18 cellular contexts compared by ENCODE assay signal in the genomic region with DNA sequence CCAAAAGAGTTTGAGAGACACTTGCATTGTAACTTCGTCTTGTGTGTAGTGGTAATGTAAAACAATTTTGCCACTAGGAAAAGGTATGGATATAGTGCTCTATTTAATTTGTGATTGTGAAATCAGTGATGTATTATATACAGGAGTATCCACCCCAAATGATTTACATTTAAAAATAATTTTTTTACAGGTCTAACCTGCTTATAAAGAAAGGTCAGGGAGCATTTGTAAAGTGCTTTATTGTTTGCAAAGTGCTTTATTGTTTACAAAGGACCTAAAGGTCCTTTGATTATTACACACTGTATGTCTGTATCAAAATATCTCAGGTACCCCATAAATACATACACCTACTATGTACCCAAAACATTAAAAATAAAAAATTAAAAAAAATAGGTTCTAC.
DNase-seq lines count a peak whose midpoint lies in the region; ATAC-seq and TF ChIP-seq lines count a peak whose summit lies in the region.
"Had no signal": no experiment of that assay in that cellular context is flagged by ENCODE, and none has a peak within 500 bp of the region (broad histone marks: within the 10 kb centered on the region; RNA-seq: fewer than 3 reads in every experiment).

No MANE protein-coding gene starts in this region.

- no peak overlapping the region for H2AK9ac ChIP-seq in IMR-90 (replicated peaks; ENCODE audit: low read depth, low read length, poor library complexity)

- no peak for TF ChIP-seq RAD21 in IMR-90 (IDR thresholded peaks at IDR 0.05; ENCODE audit: low read length)

- no peak overlapping the region for H2AFZ ChIP-seq in IMR-90 (replicated peaks; ENCODE audit: low read length, poor library complexity)

- intact Hi-C loops in IMR-90 (cut with micrococcal nuclease): no loop called here

- in situ Hi-C loops in IMR-90 (cut with MboI; ENCODE audit: low sequenced_read_pairs): no loop called here

- H3K27ac ChIP-seq in IMR-90 (ENCODE audit: insufficient read depth, low read length) (no peak overlapping the region), VCaP (peak overlapping the region; percentile 3; the same call in 1 of the 2 replicates)
- H3K27ac ChIP-seq: 22Rv1; A549; BLaER1 treated with 17β-estradiol and CSF1 and Interleukin-3, amounts not matched to agents 10 nM and 100 nM had no signal

- H3K4me2 ChIP-seq in IMR-90 (ENCODE audit: low read depth, low read length): no peak overlapping the region
- H3K4me2 ChIP-seq: A549; BLaER1 treated with 17β-estradiol and CSF1 and Interleukin-3, amounts not matched to agents 10 nM and 100 nM had no signal

- TF ChIP-seq POLR2A in IMR-90 (IDR thresholded peaks at IDR 0.05; ENCODE audit: low read depth, low read length): no peak

- no peak overlapping the region for H3K14ac ChIP-seq in IMR-90 (replicated peaks; ENCODE audit: low read depth, low read length)

- dilution Hi-C loops in IMR-90 (cut with HindIII; ENCODE audit: low sequenced_read_pairs, unreplicated experiment): no loop called here

- H4K8ac ChIP-seq in IMR-90 (ENCODE audit: low read depth in 2 of 2, low read length in 2 of 2): no peak overlapping the region

- DNase-seq in DMS53 (lab: John Stamatoyannopoulos, UW) (peak; percentile 12), DMS53 treated with DMSO at 0.1 percent for 48 hours (lab: John Stamatoyannopoulos, UW; ENCODE audit: unreplicated experiment) (no peak), IMR-90 (no peak), cerebellar cortex (ENCODE audit: low spot score) (peak; percentile 22), NCI-H446 (lab: John Stamatoyannopoulos, UW) (no peak), SKM-1 treated with dmso at 0.1 percent for 144 hours (lab: John Stamatoyannopoulos, UW; ENCODE audit: unreplicated experiment) (no peak)
- no peak for DNase-seq in stimulated activated CD4-positive, alpha-beta T cell treated with anti-CD3 and anti-CD28 coated beads, Interleukin-12 subunit alpha, Interleukin-12 subunit beta, amount 100 ng/mL, for 4 hours
- DNase-seq: AML-193; Caco-2; Calu3; CD4-positive, alpha-beta T cell; CD8-positive, alpha-beta T cell; DMS79 treated with DMSO at 0.1 percent for 48 hours; GF-D8 had no signal

- POLR2A ChIA-PET in IMR-90 (lab: Charles Lee; ENCODE audit: unreplicated experiment): no interaction called here

- H3K4me1 ChIP-seq in IMR-90 (ENCODE audit: control insufficient read depth, insufficient read depth, low read length): no peaks in the 10 kb centered on the region

- no peak overlapping the region for H3K23ac ChIP-seq in IMR-90 (ENCODE audit: low read depth, low read length)

- no peak overlapping the region for H2AK5ac ChIP-seq in IMR-90 (ENCODE audit: low read depth, low read length)

- no peak overlapping the region for H4K91ac ChIP-seq in IMR-90 (ENCODE audit: insufficient read depth, low read depth, low read length)

- no CpG with 5 or more reads among the region's 1 CpG for WGBS in IMR-90 (ENCODE audit: extremely low coverage in 2 of 2, insufficient read length in 1 of 2), 2 experiments

- no peak overlapping the region for H2BK5ac ChIP-seq in IMR-90 (ENCODE audit: low read depth, low read length, poor library complexity, severe bottlenecking)

- H3K79me1 ChIP-seq in IMR-90 (ENCODE audit: low read depth in 1 of 2, low read length in 2 of 2): no peaks in the 10 kb centered on the region

- H2BK20ac ChIP-seq in IMR-90 (ENCODE audit: low read depth, low read length): no peak overlapping the region

- no TSS peak for BruUV-seq in IMR-90 (replicated peaks; lab: Mats Ljungman, UMichigan)

- no peak overlapping the region for H3K18ac ChIP-seq in IMR-90 (ENCODE audit: low read depth, low read length)

- no peak overlapping the region for H4K5ac ChIP-seq in IMR-90 (ENCODE audit: low read depth, low read length)

- H2BK120ac ChIP-seq in IMR-90 (ENCODE audit: low read depth, low read length): no peak overlapping the region

- no peak overlapping the region for H3K4ac ChIP-seq in IMR-90 (ENCODE audit: low read depth, low read length)

- no peak overlapping the region for H3K4me3 ChIP-seq in IMR-90 (ENCODE audit: insufficient read depth, low read depth, low read length)
- H3K4me3 ChIP-seq: A549; BLaER1 treated with 17β-estradiol and CSF1 and Interleukin-3, amounts not matched to agents 10 nM and 100 nM had no signal

- no peaks in the 10 kb centered on the region for H3K9me1 ChIP-seq in IMR-90 (ENCODE audit: insufficient read depth, low read length)

- CTCF ChIA-PET in IMR-90 (lab: Yijun Ruan, JAX): interaction anchor here (0.6 kb wide), 1 partner anchor 12 kb away, joined by 3 read pairs; no protein-coding TSS in a partner anchor

- no peaks in the 10 kb centered on the region for H3K27me3 ChIP-seq in IMR-90 (ENCODE audit: control insufficient read depth, insufficient read depth, low read length)
- H3K27me3 ChIP-seq: BLaER1 treated with 17β-estradiol and CSF1 and Interleukin-3, amounts not matched to agents 10 nM and 100 nM had no signal

- H2BK15ac ChIP-seq in IMR-90 (ENCODE audit: low read depth, low read length): no peak overlapping the region

- H3K36me3 ChIP-seq in IMR-90 (ENCODE audit: control insufficient read depth, insufficient read depth, low read length): no peaks in the 10 kb centered on the region
- H3K36me3 ChIP-seq: BLaER1 treated with 17β-estradiol and CSF1 and Interleukin-3, amounts not matched to agents 10 nM and 100 nM had no signal

- no peak for ATAC-seq in IMR-90 (ENCODE audit: low read depth)
- ATAC-seq: A549; CD8-positive, alpha-beta T cell had no signal

- no peaks in the 10 kb centered on the region for H4K20me1 ChIP-seq in IMR-90 (ENCODE audit: insufficient read depth, low read length)
- H4K20me1 ChIP-seq: BLaER1 treated with 17β-estradiol and CSF1 and Interleukin-3, amounts not matched to agents 10 nM and 100 nM had no signal

- no peaks in the 10 kb centered on the region for H3K9me3 ChIP-seq in IMR-90 (ENCODE audit: control insufficient read depth, insufficient read depth, low read length)
- H3K9me3 ChIP-seq: A549; BLaER1 treated with 17β-estradiol and CSF1 and Interleukin-3, amounts not matched to agents 10 nM and 100 nM had no signal

- TF ChIP-seq CTCF in IMR-90 (conservative IDR thresholded peaks at IDR 0.05; ENCODE audit: low read depth, low read length): no peak
- TF ChIP-seq CTCF in VCaP (conservative IDR thresholded peaks at IDR 0.05): no peak

- no peak overlapping the region for H3K56ac ChIP-seq in IMR-90 (ENCODE audit: extremely low read depth, insufficient read depth, low read length)

- H3K9ac ChIP-seq in IMR-90 (ENCODE audit: low read depth, low read length): no peak overlapping the region
- H3K9ac ChIP-seq: BLaER1 treated with 17β-estradiol and CSF1 and Interleukin-3, amounts not matched to agents 10 nM and 100 nM had no signal

TF ChIP-seq in IMR-90, 13 proteins besides CTCF, POLR2A, EP300 and RAD21:
- TF ChIP-seq CEBPB (IDR thresholded peaks at IDR 0.05; ENCODE audit: low read depth, low read length): 0 out of 2 replicates have a peak, but pooled peaks have one; percentile 29
- TF ChIP-seq RCOR1 (IDR thresholded peaks at IDR 0.05; ENCODE audit: insufficient replicate concordance, low read length): no peak

Comparison
In these comparisons a context has a peak if more than half of its experiments do, and no peak if none do; other contexts are left out.
1. DNase-seq: peak in DMS53 (single experiment) and cerebellar cortex (single experiment); none in DMS53 treated with DMSO at 0.1 percent for 48 hours (single experiment), IMR-90 (single experiment), NCI-H446 (0 of 2), stimulated activated CD4-positive, alpha-beta T cell treated with anti-CD3 and anti-CD28 coated beads, Interleukin-12 subunit alpha, Interleukin-12 subunit beta, amount 100 ng/mL, for 4 hours (single experiment) and SKM-1 treated with dmso at 0.1 percent for 144 hours (single experiment).